1 cellular context compared by ENCODE assay signal in genomic region chr1:20198918-20199317, GRCh38.
A peak's percentile ranks its signal among the peaks of the same experiment; 100 is the strongest.
TF ChIP-seq lines count a peak whose summit lies in the region.

No MANE protein-coding gene starts in this region.

TF ChIP-seq in K562, 482 proteins besides CTCF, POLR2A, EP300 and RAD21 (continued from another document and continues in another):
- TF ChIP-seq ILK (tag; IDR thresholded peaks at IDR 0.05; ENCODE audit: borderline replicate concordance, low read depth) (no peak), BCLAF1 (IDR thresholded peaks at IDR 0.05; ENCODE audit: borderline replicate concordance in 1 of 2, control insufficient read depth in 1 of 2, low read depth in 2 of 2, low read length in 1 of 2) (no peak), SIN3B (IDR thresholded peaks at IDR 0.05; ENCODE audit: low read depth) (no peak), MLX (CRISPR knock-in tag; conservative IDR thresholded peaks at IDR 0.05) (no peak), ZNF551 (CRISPR knock-in tag; IDR thresholded peaks at IDR 0.05) (no peak), ADNP (tag; IDR thresholded peaks at IDR 0.05) (peak; percentile 55; the same call in 1 of the 2 replicates), ZNF830 (CRISPR knock-in tag; IDR thresholded peaks at IDR 0.05) (no peak), MAFK (IDR thresholded peaks at IDR 0.05; ENCODE audit: low read length) (0 out of 2 replicates have a peak, but pooled peaks have one; percentile 7), ZNF449 (CRISPR knock-in tag; IDR thresholded peaks at IDR 0.05) (no peak), L3MBTL2 (IDR thresholded peaks at IDR 0.05) (peak; percentile 92), MXI1 (IDR thresholded peaks at IDR 0.05; ENCODE audit: low read depth, low read length) (no peak; the same call in 1 of the 2 replicates), ZBTB2 (IDR thresholded peaks at IDR 0.05) (peak; percentile 60; the same call in 1 of the 2 replicates), ZNF668 (CRISPR knock-in tag; IDR thresholded peaks at IDR 0.05) (no peak), RBM14 (IDR thresholded peaks at IDR 0.05; ENCODE audit: borderline replicate concordance, insufficient read depth, low read depth, low read length) (no peak), ID3 (CRISPR knock-in tag; IDR thresholded peaks at IDR 0.05) (no peak), ID3 (tag; IDR thresholded peaks at IDR 0.05) (no peak), PURB (CRISPR knock-in tag; IDR thresholded peaks at IDR 0.05; ENCODE audit: low read depth) (no peak), NCOA6 (IDR thresholded peaks at IDR 0.05) (no peak), NFRKB (IDR thresholded peaks at IDR 0.05; ENCODE audit: low read depth) (no peak), GABPA (tag; conservative IDR thresholded peaks at IDR 0.05; ENCODE audit: low read depth) (no peak), PHTF2 (CRISPR knock-in tag; IDR thresholded peaks at IDR 0.05) (no peak), FOXA1 (IDR thresholded peaks at IDR 0.05; ENCODE audit: borderline replicate concordance) (no peak), HNRNPH1 (optimal IDR thresholded peaks at IDR 0.05; ENCODE audit: low read depth, low read length) (no peak), CBX5 (IDR thresholded peaks at IDR 0.05; ENCODE audit: borderline replicate concordance, low read depth) (no peak), ZNF431 (CRISPR knock-in tag; IDR thresholded peaks at IDR 0.05) (no peak), HMGN3 (IDR thresholded peaks at IDR 0.05; ENCODE audit: borderline replicate concordance, extremely low read depth, insufficient read length, low read depth, low read length) (no peak), SMAD1 (IDR thresholded peaks at IDR 0.05; ENCODE audit: low read depth, low read length, partially characterized antibody) (peak; percentile 37), ZNF318 (IDR thresholded peaks at IDR 0.05; ENCODE audit: borderline replicate concordance in 1 of 2, low read depth in 1 of 2) (no peak), ATF6 (CRISPR knock-in tag; IDR thresholded peaks at IDR 0.05) (no peak), CGGBP1 (CRISPR knock-in tag; IDR thresholded peaks at IDR 0.05) (no peak), HOXB6 (CRISPR knock-in tag; IDR thresholded peaks at IDR 0.05; ENCODE audit: borderline replicate concordance) (no peak), TRIM25 (IDR thresholded peaks at IDR 0.05; ENCODE audit: borderline replicate concordance) (no peak), MED1 (CRISPR knock-in tag; IDR thresholded peaks at IDR 0.05; ENCODE audit: borderline replicate concordance) (no peak), ZKSCAN8 (CRISPR knock-in tag; IDR thresholded peaks at IDR 0.05) (no peak), JUN (IDR thresholded peaks at IDR 0.05; ENCODE audit: borderline replicate concordance, low read depth, low read length) (peak; percentile 37; the same call in 1 of the 2 replicates), JUN (CRISPR knock-in tag; IDR thresholded peaks at IDR 0.05; ENCODE audit: borderline replicate concordance) (no peak), SRSF9 (IDR thresholded peaks at IDR 0.05; ENCODE audit: borderline replicate concordance, low read depth, low read length) (no peak)
